In the genomic region with DNA sequence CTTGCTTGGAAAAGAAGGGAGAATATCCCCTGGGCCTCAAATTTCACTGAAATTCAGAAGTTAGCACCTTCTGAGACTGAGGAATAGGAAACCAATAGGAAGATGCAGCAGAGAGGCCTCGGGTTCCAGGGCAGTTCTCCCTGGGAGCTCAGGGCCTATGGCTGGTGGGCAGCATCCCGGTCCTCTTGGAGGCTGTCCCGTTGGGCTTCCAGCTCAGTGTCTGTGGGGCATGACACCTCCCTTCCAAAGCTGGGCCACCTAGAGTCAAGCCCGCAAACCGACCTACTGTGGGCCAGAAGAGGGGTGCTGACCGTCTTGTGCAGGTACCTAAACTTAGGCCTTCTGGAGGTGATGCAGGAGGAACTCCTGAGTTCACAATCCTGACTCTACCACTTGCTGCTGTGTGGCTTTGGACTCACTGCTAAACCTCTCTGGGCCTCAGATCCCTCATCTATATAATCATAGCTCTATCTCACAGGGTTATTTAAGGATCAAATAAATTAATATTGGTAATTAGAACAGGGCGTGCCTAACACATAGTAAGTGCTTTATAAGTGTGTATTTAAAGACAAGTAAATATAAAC, we compare ENCODE assay signal across 21 cellular contexts. TPM values are rescaled to one million over a fixed set of nuclear protein-coding genes. Genes with fewer than 3 reads are reported as not detected.
"Had no signal": no experiment of that assay in that cellular context is flagged by ENCODE, and none has a peak within 500 bp of the region (broad histone marks: within the 10 kb centered on the region; RNA-seq: fewer than 3 reads in every experiment).

No MANE protein-coding gene starts in this region.

- H3K27ac Mint-ChIP-seq: activated B cell treated with CpG ODN at 0.5 μM for 24 hours; activated CD4-positive, alpha-beta T cell treated with anti-CD3 and anti-CD28 coated beads for 36 hours; activated naive CD4-positive, alpha-beta T cell treated with anti-CD3 and anti-CD28 coated beads, Interleukin-2, amount 10 ng/mL, durations not matched to agents 7 days and 5 days; activated T-cell treated with anti-CD3 and anti-CD28 coated beads, Interleukin-2, amount 50 U/mL, for 72 hours; effector memory CD8-positive, alpha-beta T cell; natural killer cell treated with Interleukin-12 subunit alpha and Interleukin-12 subunit beta and Interleukin-15 and Interleukin-18, amount 100 ng/mL, for 72 hours had no signal

- H3K27me3 Mint-ChIP-seq: activated CD4-positive, alpha-beta T cell treated with anti-CD3 and anti-CD28 coated beads for 36 hours had no signal

- DNase-seq: activated B cell treated with CpG ODN at 0.5 μM for 24 hours; activated CD4-positive, alpha-beta T cell treated with anti-CD3 and anti-CD28 coated beads for 36 hours; activated CD4-positive, alpha-beta T cell treated with anti-CD3 and anti-CD28 coated beads, Interleukin-2, amount 50 U/mL, for 4 hours; activated effector memory CD4-positive, alpha-beta T cell treated with Interleukin-2 at 50 U/mL for 16 hours; activated naive CD4-positive, alpha-beta T cell treated with anti-CD3 and anti-CD28 coated beads, Interleukin-2, amount 10 ng/mL, durations not matched to agents 7 days and 5 days; activated T-cell treated with anti-CD3 and anti-CD28 coated beads, Interleukin-2, amount 50 U/mL, for 72 hours; aorta; brain microvascular endothelial cell; central memory CD4-positive, alpha-beta T cell; dorsolateral prefrontal cortex; effector memory CD8-positive, alpha-beta T cell; left ventricle myocardium superior; occipital lobe; stimulated activated CD4-positive, alpha-beta T cell treated with anti-CD3 and anti-CD28 coated beads, Interleukin-4, amount 100 ng/mL, for 4 hours; stimulated activated naive CD8-positive, alpha-beta T cell treated with anti-CD3 and anti-CD28 coated beads, Interleukin-15, Interleukin-2, amounts not matched to agents 100 U/mL and 50 U/mL, for 24 hours; T-helper 1 cell; upper lobe of right lung had no signal

- H3K9me3 Mint-ChIP-seq: activated B cell treated with CpG ODN at 0.5 μM for 24 hours; activated naive CD4-positive, alpha-beta T cell treated with anti-CD3 and anti-CD28 coated beads, Interleukin-2, amount 10 ng/mL, durations not matched to agents 7 days and 5 days; activated T-cell treated with anti-CD3 and anti-CD28 coated beads, Interleukin-2, amount 50 U/mL, for 72 hours; effector memory CD8-positive, alpha-beta T cell; natural killer cell treated with Interleukin-12 subunit alpha and Interleukin-12 subunit beta and Interleukin-15 and Interleukin-18, amount 100 ng/mL, for 72 hours had no signal

- H3K27me3 ChIP-seq: dorsolateral prefrontal cortex, thyroid gland, upper lobe of right lung had no signal

- H3K27ac ChIP-seq: brain microvascular endothelial cell, upper lobe of right lung had no signal

- H3K9me3 ChIP-seq: thyroid gland, upper lobe of right lung had no signal

- H3K36me3 Mint-ChIP-seq: activated naive CD4-positive, alpha-beta T cell treated with anti-CD3 and anti-CD28 coated beads, Interleukin-2, amount 10 ng/mL, durations not matched to agents 7 days and 5 days; natural killer cell treated with Interleukin-12 subunit alpha and Interleukin-12 subunit beta and Interleukin-15 and Interleukin-18, amount 100 ng/mL, for 72 hours had no signal

- H3K4me1 ChIP-seq: upper lobe of right lung had no signal

- H3K4me3 Mint-ChIP-seq: activated B cell treated with CpG ODN at 0.5 μM for 24 hours; activated CD4-positive, alpha-beta T cell treated with anti-CD3 and anti-CD28 coated beads for 36 hours; activated naive CD4-positive, alpha-beta T cell treated with anti-CD3 and anti-CD28 coated beads, Interleukin-2, amount 10 ng/mL, durations not matched to agents 7 days and 5 days; activated T-cell treated with anti-CD3 and anti-CD28 coated beads, Interleukin-2, amount 50 U/mL, for 72 hours; effector memory CD8-positive, alpha-beta T cell; natural killer cell treated with Interleukin-12 subunit alpha and Interleukin-12 subunit beta and Interleukin-15 and Interleukin-18, amount 100 ng/mL, for 72 hours had no signal

- H3K4me1 Mint-ChIP-seq: activated B cell treated with CpG ODN at 0.5 μM for 24 hours; activated CD4-positive, alpha-beta T cell treated with anti-CD3 and anti-CD28 coated beads for 36 hours; activated naive CD4-positive, alpha-beta T cell treated with anti-CD3 and anti-CD28 coated beads, Interleukin-2, amount 10 ng/mL, durations not matched to agents 7 days and 5 days had no signal

- H3K36me3 ChIP-seq: brain microvascular endothelial cell, thyroid gland, upper lobe of right lung had no signal

- H3K4me3 ChIP-seq: dorsolateral prefrontal cortex, thyroid gland, upper lobe of right lung had no signal

- ATAC-seq: activated CD4-positive, alpha-beta T cell treated with anti-CD3 and anti-CD28 coated beads for 36 hours; activated T-cell treated with anti-CD3 and anti-CD28 coated beads, Interleukin-2, amount 50 U/mL, for 72 hours; effector memory CD8-positive, alpha-beta T cell; natural killer cell treated with Interleukin-12 subunit alpha and Interleukin-12 subunit beta and Interleukin-15 and Interleukin-18, amount 100 ng/mL, for 72 hours; stimulated activated naive CD8-positive, alpha-beta T cell treated with anti-CD3 and anti-CD28 coated beads, Interleukin-15, Interleukin-2, amounts not matched to agents 100 U/mL and 50 U/mL, for 24 hours had no signal

RNA-seq across cellular contexts. Expression of a gene that starts 17.1 kb away (rescaled TPM):
- total RNA-seq: activated B cell treated with CpG ODN at 0.5 μM for 24 hours; endothelial cell of umbilical vein; left ventricle myocardium superior; natural killer cell treated with Interleukin-12 subunit alpha and Interleukin-12 subunit beta and Interleukin-15 and Interleukin-18, amount 100 ng/mL, for 72 hours; subcutaneous adipose tissue; upper lobe of right lung had no signal
